16 cellular contexts compared by ENCODE assay signal in genomic region chr7:42244828-42245227, GRCh38. TPM values are rescaled to one million over a fixed set of nuclear protein-coding genes. Genes with fewer than 3 reads are reported as not detected.
DNase-seq lines count a peak whose midpoint lies in the region; TF ChIP-seq lines count a peak whose summit lies in the region.
"Had no signal": no experiment of that assay in that cellular context is flagged by ENCODE, and none has a peak within 500 bp of the region (broad histone marks: within the 10 kb centered on the region; RNA-seq: fewer than 3 reads in every experiment).

No MANE protein-coding gene starts in this region.

- no peak for TF ChIP-seq CTCF in cardiac fibroblast (IDR thresholded peaks at IDR 0.05; ENCODE audit: low read depth, low read length)

- DNase-seq in AG20443 (ENCODE audit: low spot score) (peak; percentile 43), LHCN-M2 (ENCODE audit: low read depth) (peak; percentile 87), cardiac fibroblast (ENCODE audit: low read depth in 2 of 2) (peak; percentile 84 to 94), nucleus accumbens (lab: John Stamatoyannopoulos, UW) (no peak), AML-193 (lab: John Stamatoyannopoulos, UW) (no peak), NCI-H1436 treated with DMSO at 0.1 percent for 48 hours (lab: John Stamatoyannopoulos, UW) (no peak), DMS153 (lab: John Stamatoyannopoulos, UW) (no peak)
- DNase-seq: activated naive CD4-positive, alpha-beta T cell treated with anti-CD3 and anti-CD28 coated beads, Interleukin-2, amount 10 ng/mL, durations not matched to agents 7 days and 5 days; DMS79; Kasumi-1; NCI-H1694; NCI-H524; PC-9 had no signal

- no peaks in the 10 kb centered on the region for H3K9me3 ChIP-seq in mesodermal cell (ENCODE audit: control insufficient read depth, low read length)
- H3K9me3 ChIP-seq: BLaER1, neutrophil had no signal

- 88 to 100% methylated on average over 2 of the region's 2 CpGs for WGBS in mesodermal cell (ENCODE audit: insufficient coverage in 2 of 2), 2 experiments

- no peaks in the 10 kb centered on the region for H3K36me3 ChIP-seq in mesodermal cell (ENCODE audit: control insufficient read depth, insufficient read depth, low read length)
- H3K36me3 ChIP-seq: BLaER1, neutrophil had no signal

- H3K4me3 ChIP-seq in cardiac fibroblast (replicated peaks in 1 of 2; ENCODE audit: low read depth in 2 of 2, low read length in 2 of 2) (no peak overlapping the region), mesodermal cell (ENCODE audit: extremely low read depth, insufficient read depth, low read length, poor library complexity, severe bottlenecking) (no peak overlapping the region)
- H3K4me3 ChIP-seq: BLaER1, PC-9 had no signal

- peak overlapping the region; percentile 23 for H3K27ac ChIP-seq in mesodermal cell (ENCODE audit: low read depth, low read length, severe bottlenecking)
- H3K27ac ChIP-seq: BLaER1, neutrophil, PC-9 had no signal

- H3K4me1 ChIP-seq in mesodermal cell (ENCODE audit: control insufficient read depth, insufficient read depth, low read length, poor library complexity, severe bottlenecking) = peaks cover 32% of the 10 kb centered on the region
- H3K4me1 ChIP-seq: BLaER1 had no signal

RNA-seq across cellular contexts. Expression of gene GLI3, which starts 7.8 kb away (rescaled TPM):
- 2.6 and 4.4 TPM in 2 replicates for total RNA-seq in LHCN-M2 (2014; rRNA removed)
- 3.4 TPM for polyA plus RNA-seq in LHCN-M2 (2012)
- 35.6 TPM for polyA plus RNA-seq in mesodermal cell (2013, experiment 1 of 2)
- 31.7 TPM for polyA plus RNA-seq in mesodermal cell (2013, experiment 2 of 2)
- total RNA-seq: PC-9 had no signal

Comparison
In these comparisons a context has a peak if more than half of its experiments do, and no peak if none do; other contexts are left out.
1. DNase-seq: peak in AG20443 (single experiment), LHCN-M2 (single experiment) and cardiac fibroblast (2 of 2); none in nucleus accumbens (0 of 56), AML-193 (0 of 2), NCI-H1436 treated with DMSO at 0.1 percent for 48 hours (single experiment) and DMS153 (single experiment).